In the genomic region with DNA sequence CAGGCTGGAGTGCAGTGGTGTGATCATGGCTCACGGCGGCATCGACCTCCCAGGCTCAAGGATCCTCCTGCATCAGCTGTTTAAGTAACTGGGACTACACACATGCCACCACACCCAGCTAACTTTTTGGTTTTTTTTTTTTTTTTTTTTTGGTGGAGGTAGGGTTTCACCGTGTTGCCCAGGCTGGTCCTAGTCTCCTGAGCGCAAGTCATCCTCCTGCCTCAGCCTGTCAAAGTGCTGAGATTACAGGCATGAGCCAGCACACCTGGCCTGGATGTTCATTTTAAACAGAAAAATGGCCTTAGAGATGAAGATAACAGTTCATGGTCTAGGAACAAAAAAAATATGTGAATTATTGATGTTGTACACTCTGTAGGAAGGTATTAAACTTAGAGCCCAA, we compare ENCODE assay signal across 8 cellular contexts. TPM values are rescaled to one million over a fixed set of nuclear protein-coding genes. Genes with fewer than 3 reads are reported as not detected.
"Had no signal": no experiment of that assay in that cellular context is flagged by ENCODE, and none has a peak within 500 bp of the region (broad histone marks: within the 10 kb centered on the region; RNA-seq: fewer than 3 reads in every experiment).

No MANE protein-coding gene starts in this region.

- H3K9me3 Mint-ChIP-seq: GM23338, H9 had no signal

- H3K4me3 Mint-ChIP-seq: GM23338, H9 had no signal

- H3K27ac Mint-ChIP-seq: GM23338 had no signal

- FAIRE-seq: H1, H54, HTR-8/SVneo had no signal

- DNase-seq: H9, HCEC 1CT, IMR-90 had no signal

- H3K4me3 ChIP-seq: GM23338 had no signal

- H3K4me1 Mint-ChIP-seq: GM23338, H9 had no signal

RNA-seq across cellular contexts. Expression of a gene that starts 13.6 kb away (rescaled TPM):
- total RNA-seq: HT-29, IMR-90 had no signal
